ENCODE assay signal across 18 cellular contexts in genomic region chrX:21376636-21377035, GRCh38. TPM values are rescaled to one million over a fixed set of nuclear protein-coding genes. Genes with fewer than 3 reads are reported as not detected.
A peak's percentile ranks its signal among the peaks of the same experiment; 100 is the strongest.
DNase-seq lines count a peak whose midpoint lies in the region; ATAC-seq and TF ChIP-seq lines count a peak whose summit lies in the region.
"Had no signal": no experiment of that assay in that cellular context is flagged by ENCODE, and none has a peak within 500 bp of the region (broad histone marks: within the 10 kb centered on the region; RNA-seq: fewer than 3 reads in every experiment).

No MANE protein-coding gene starts in this region.

- no peaks in the 10 kb centered on the region for H4K20me1 ChIP-seq in SU-DHL-6 (ENCODE audit: low read depth, low read length)

- DNase-seq in activated naive CD4-positive, alpha-beta T cell treated with anti-CD3 and anti-CD28 coated beads, Interleukin-2, amount 10 ng/mL, durations not matched to agents 7 days and 5 days: no peak
- DNase-seq in activated naive CD4-positive, alpha-beta T cell (lab: John Stamatoyannopoulos, UW): no peak
- DNase-seq in glutamatergic neuron: no peak
- DNase-seq in progenitor cell of endocrine pancreas (ENCODE audit: low spot score, unreplicated experiment): no peak
- DNase-seq in lower lobe of right lung: no peak
- no peak for DNase-seq in aorta
- DNase-seq: activated CD4-positive, alpha-beta T cell treated with anti-CD3 and anti-CD28 coated beads for 4 hours; gastrocnemius medialis; NCI-H187; NCI-H510A; OCI-M1; right lobe of liver; T1000 had no signal

- peaks cover 39% of the 10 kb centered on the region for H3K4me1 Mint-ChIP-seq in activated naive CD4-positive, alpha-beta T cell treated with anti-CD3 and anti-CD28 coated beads, Interleukin-2, amount 10 ng/mL, durations not matched to agents 7 days and 5 days
- no peaks in the 10 kb centered on the region for H3K4me1 Mint-ChIP-seq in glutamatergic neuron (ENCODE audit: low read depth, unreplicated experiment)
- H3K4me1 Mint-ChIP-seq in progenitor cell of endocrine pancreas (ENCODE audit: low read depth): peaks cover 13% of the 10 kb centered on the region

- H3K9me3 ChIP-seq in SU-DHL-6 (ENCODE audit: insufficient read depth, low read length) (no peaks in the 10 kb centered on the region), lower lobe of right lung (no peaks in the 10 kb centered on the region), aorta (ENCODE audit: control insufficient read depth, low read length) (no peaks in the 10 kb centered on the region)
- H3K9me3 ChIP-seq: gastrocnemius medialis, HAP-1, right lobe of liver, suprapubic skin had no signal

- TF ChIP-seq CTCF in SU-DHL-6 (IDR thresholded peaks at IDR 0.05; ENCODE audit: insufficient read depth, low read length, poor library complexity, severe bottlenecking): no peak
- no peak for TF ChIP-seq CTCF in glutamatergic neuron (IDR thresholded peaks at IDR 0.05; ENCODE audit: partially characterized antibody, unreplicated experiment)
- TF ChIP-seq CTCF in progenitor cell of endocrine pancreas (IDR thresholded peaks at IDR 0.05; ENCODE audit: unreplicated experiment): no peak
- TF ChIP-seq CTCF in lower lobe of right lung (IDR thresholded peaks at IDR 0.05): no peak

- intact Hi-C loops in lower lobe of right lung (cut with DNase I) (no loop called here), aorta (cut with DNase I) (no loop called here)

- no peak overlapping the region for H3K27ac Mint-ChIP-seq in activated naive CD4-positive, alpha-beta T cell treated with anti-CD3 and anti-CD28 coated beads, Interleukin-2, amount 10 ng/mL, durations not matched to agents 7 days and 5 days
- H3K27ac Mint-ChIP-seq in glutamatergic neuron (ENCODE audit: unreplicated experiment) (no peak overlapping the region), progenitor cell of endocrine pancreas (no peak overlapping the region)

- no peak for ATAC-seq in lower lobe of right lung
- ATAC-seq in GM19467 (IDR thresholded peaks at IDR 0.05; ENCODE audit: unreplicated experiment): no peak
- ATAC-seq in aorta (ENCODE audit: low FRiP score): no peak
- ATAC-seq: gastrocnemius medialis, right lobe of liver had no signal

- H3K27me3 Mint-ChIP-seq in activated naive CD4-positive, alpha-beta T cell treated with anti-CD3 and anti-CD28 coated beads, Interleukin-2, amount 10 ng/mL, durations not matched to agents 7 days and 5 days: no peaks in the 10 kb centered on the region
- H3K27me3 Mint-ChIP-seq in glutamatergic neuron (ENCODE audit: unreplicated experiment): peaks cover 4% of the 10 kb centered on the region
- H3K27me3 Mint-ChIP-seq in progenitor cell of endocrine pancreas: no peaks in the 10 kb centered on the region

- H2AFZ ChIP-seq in SU-DHL-6 (ENCODE audit: low read depth, low read length, severe bottlenecking): no peak overlapping the region

- H3K36me3 Mint-ChIP-seq in activated naive CD4-positive, alpha-beta T cell treated with anti-CD3 and anti-CD28 coated beads, Interleukin-2, amount 10 ng/mL, durations not matched to agents 7 days and 5 days: peaks cover 5% of the 10 kb centered on the region
- H3K36me3 Mint-ChIP-seq in glutamatergic neuron (ENCODE audit: unreplicated experiment): no peaks in the 10 kb centered on the region
- H3K36me3 Mint-ChIP-seq in progenitor cell of endocrine pancreas (ENCODE audit: insufficient read depth): peaks cover 3% of the 10 kb centered on the region

- H3K27me3 ChIP-seq in SU-DHL-6 (ENCODE audit: low read length) (no peaks in the 10 kb centered on the region), lower lobe of right lung (ENCODE audit: low read depth) (peaks cover 11% of the 10 kb centered on the region), aorta (ENCODE audit: control insufficient read depth in 1 of 2, insufficient read depth in 2 of 2, low read length in 1 of 2) (no peaks in the 10 kb centered on the region)

- H3K9me3 Mint-ChIP-seq in activated naive CD4-positive, alpha-beta T cell treated with anti-CD3 and anti-CD28 coated beads, Interleukin-2, amount 10 ng/mL, durations not matched to agents 7 days and 5 days: no peaks in the 10 kb centered on the region
- H3K9me3 Mint-ChIP-seq in glutamatergic neuron (ENCODE audit: unreplicated experiment): peaks cover 4% of the 10 kb centered on the region
- H3K9me3 Mint-ChIP-seq in progenitor cell of endocrine pancreas (ENCODE audit: low read depth): no peaks in the 10 kb centered on the region

- WGBS in aorta, 2 donors: 60 to 90% methylated on average over 2 of the region's 2 CpGs

- H3K36me3 ChIP-seq in SU-DHL-6 (ENCODE audit: low read length): no peaks in the 10 kb centered on the region
- no peaks in the 10 kb centered on the region for H3K36me3 ChIP-seq in lower lobe of right lung
- no peaks in the 10 kb centered on the region for H3K36me3 ChIP-seq in aorta (ENCODE audit: control insufficient read depth in 1 of 2, insufficient read depth in 2 of 2, low read length in 1 of 2)
- H3K36me3 ChIP-seq: gastrocnemius medialis, HAP-1, right lobe of liver, suprapubic skin had no signal

- H3F3A ChIP-seq in SU-DHL-6 (ENCODE audit: insufficient read depth): no peaks in the 10 kb centered on the region

- H3K9ac ChIP-seq in SU-DHL-6 (ENCODE audit: low read length): no peak overlapping the region

- H3K4me1 ChIP-seq in lower lobe of right lung (no peaks in the 10 kb centered on the region), aorta (ENCODE audit: control insufficient read depth in 1 of 2, insufficient read depth in 2 of 2, low read length in 2 of 2) (no peaks in the 10 kb centered on the region)
- H3K4me1 ChIP-seq: HAP-1, right lobe of liver had no signal

- H3K9me2 ChIP-seq in SU-DHL-6 (replicated peaks; ENCODE audit: insufficient read depth, low read length): no peaks in the 10 kb centered on the region

- H3K27ac ChIP-seq in SU-DHL-6 (ENCODE audit: low read depth, low read length) (no peak overlapping the region), lower lobe of right lung (no peak overlapping the region), aorta (ENCODE audit: low read depth in 1 of 2, low read length in 2 of 2) (no peak overlapping the region)
- H3K27ac ChIP-seq: gastrocnemius medialis, right lobe of liver, suprapubic skin had no signal

- H3K4me3 Mint-ChIP-seq in activated naive CD4-positive, alpha-beta T cell treated with anti-CD3 and anti-CD28 coated beads, Interleukin-2, amount 10 ng/mL, durations not matched to agents 7 days and 5 days: peak overlapping the region; percentile 16
- peak overlapping the region; percentile 90 for H3K4me3 Mint-ChIP-seq in glutamatergic neuron (ENCODE audit: unreplicated experiment)
- H3K4me3 Mint-ChIP-seq in progenitor cell of endocrine pancreas (ENCODE audit: low read depth): peak overlapping the region; percentile 96

- CTCF ChIA-PET in activated naive CD4-positive, alpha-beta T cell treated with anti-CD3 and anti-CD28 coated beads, Interleukin-2, amount 10 ng/mL, durations not matched to agents 7 days and 5 days (lab: Charles Lee): no interaction called here

- peak overlapping the region; percentile 55 for H3K4me2 ChIP-seq in SU-DHL-6 (ENCODE audit: low read depth, low read length, poor library complexity, severe bottlenecking)

- peaks cover 11% of the 10 kb centered on the region; the same call in 1 of the 2 replicates for H3K79me2 ChIP-seq in SU-DHL-6 (ENCODE audit: insufficient read depth, low read length)

- H3K4me3 ChIP-seq in SU-DHL-6 (ENCODE audit: insufficient read depth, low read length, poor library complexity, severe bottlenecking) (no peak overlapping the region), lower lobe of right lung (no peak overlapping the region), aorta (ENCODE audit: low read length in 2 of 2) (no peak overlapping the region)
- H3K4me3 ChIP-seq: gastrocnemius medialis, HAP-1, right lobe of liver, suprapubic skin had no signal

RNA-seq across cellular contexts. Expression of gene CNKSR2, which starts 2.4 kb away (rescaled TPM):
- total RNA-seq in glutamatergic neuron (ENCODE audit: unreplicated experiment) (18.5 TPM), progenitor cell of endocrine pancreas (28.0 TPM in 2 replicates), lower lobe of right lung (4.6 TPM), aorta (1 to 10 TPM; 1.6 to 5.4 TPM)
- not detected for polyA plus RNA-seq in aorta
- total RNA-seq: M059J had no signal

Comparison
In these comparisons a context has a peak if more than half of its experiments do, and no peak if none do; other contexts are left out.
1. H3K4me3 Mint-ChIP-seq: peak in every context shown above with its lines; median percentile 96 in progenitor cell of endocrine pancreas; 90 in glutamatergic neuron; 16 in activated naive CD4-positive, alpha-beta T cell treated with anti-CD3 and anti-CD28 coated beads, Interleukin-2, amount 10 ng/mL, durations not matched to agents 7 days and 5 days.